In the genomic region with DNA sequence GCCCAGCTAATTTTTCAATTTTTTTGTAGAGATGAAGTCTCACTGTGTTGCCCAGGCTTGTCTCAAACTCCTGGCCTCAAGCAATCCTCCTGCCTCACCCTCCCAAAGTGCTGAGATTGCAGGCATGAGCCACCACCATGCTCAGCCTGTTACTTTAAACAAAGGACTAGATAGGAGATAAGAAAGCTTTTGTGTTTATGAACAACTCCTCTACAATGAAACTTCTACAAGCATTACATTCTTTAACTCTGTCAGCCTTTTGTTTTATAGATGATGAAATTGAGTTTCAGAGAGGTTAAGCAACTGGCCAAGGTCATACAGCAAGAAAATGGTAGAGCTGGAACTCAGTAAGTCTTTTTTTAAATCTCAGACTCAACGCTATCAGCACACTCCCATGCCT, we compare ENCODE assay signal across 19 cellular contexts. TPM values are rescaled to one million over a fixed set of nuclear protein-coding genes. Genes with fewer than 3 reads are reported as not detected.
"Had no signal": no experiment of that assay in that cellular context is flagged by ENCODE, and none has a peak within 500 bp of the region (broad histone marks: within the 10 kb centered on the region; RNA-seq: fewer than 3 reads in every experiment).

No MANE protein-coding gene starts in this region.

- H3K36me3 Mint-ChIP-seq: natural killer cell had no signal

- H3K27ac Mint-ChIP-seq: activated CD8-positive, alpha-beta T cell treated with anti-CD3 and anti-CD28 coated beads, Interleukin-2, amount 10 ng/mL, durations not matched to agents 7 days and 5 days; natural killer cell had no signal

- H3K9me3 Mint-ChIP-seq: natural killer cell had no signal

- H3K36me3 ChIP-seq: SJSA1, transverse colon had no signal

- H3K4me1 ChIP-seq: transverse colon had no signal

- FAIRE-seq: frontal cortex had no signal

- H3K27ac ChIP-seq: coronary artery, heart right ventricle, right atrium auricular region, SJSA1, transverse colon had no signal

- H3K9me3 ChIP-seq: heart right ventricle, right atrium auricular region, SJSA1, transverse colon had no signal

- H3K4me3 ChIP-seq: coronary artery, heart right ventricle, right atrium auricular region, SJSA1, skin epidermis, transverse colon had no signal

- DNase-seq: activated CD4-positive, alpha-beta T cell treated with anti-CD3 and anti-CD28 coated beads for 4 hours; activated CD8-positive, alpha-beta T cell treated with anti-CD3 and anti-CD28 coated beads, Interleukin-2, amount 10 ng/mL, durations not matched to agents 7 days and 5 days; activated naive CD4-positive, alpha-beta T cell; central memory CD4-positive, alpha-beta T cell; heart right ventricle; natural killer cell; nucleus accumbens; stimulated activated CD4-positive, alpha-beta T cell treated with anti-CD3 and anti-CD28 coated beads, Interleukin-4, amount 100 ng/mL, for 4 hours; stimulated activated CD8-positive, alpha-beta memory T cell treated with anti-CD3 and anti-CD28 coated beads, Interleukin-4, amount 100 ng/mL, for 48 hours; stimulated activated naive CD8-positive, alpha-beta T cell treated with anti-CD3 and anti-CD28 coated beads, Interleukin-15, Interleukin-2, amounts not matched to agents 100 U/mL and 50 U/mL, for 24 hours; T-helper 2 cell; transverse colon had no signal

- H3K4me3 Mint-ChIP-seq: activated CD8-positive, alpha-beta T cell treated with anti-CD3 and anti-CD28 coated beads, Interleukin-2, amount 10 ng/mL, durations not matched to agents 7 days and 5 days; natural killer cell had no signal

- H3K27me3 ChIP-seq: heart right ventricle, right atrium auricular region, SJSA1, transverse colon had no signal

- ATAC-seq: activated CD8-positive, alpha-beta T cell treated with anti-CD3 and anti-CD28 coated beads, Interleukin-2, amount 10 ng/mL, durations not matched to agents 7 days and 5 days; heart right ventricle; left lobe of liver; natural killer cell; stimulated activated naive CD8-positive, alpha-beta T cell treated with anti-CD3 and anti-CD28 coated beads, Interleukin-15, Interleukin-2, amounts not matched to agents 100 U/mL and 50 U/mL, for 24 hours had no signal

RNA-seq across cellular contexts. Expression of gene ALPK2, which starts 22.7 kb away (rescaled TPM):
- total RNA-seq: activated CD8-positive, alpha-beta T cell treated with anti-CD3 and anti-CD28 coated beads, Interleukin-2, amount 10 ng/mL, durations not matched to agents 7 days and 5 days; frontal cortex; posterior vena cava had no signal
